2 cellular contexts compared by ENCODE assay signal in the genomic region with DNA sequence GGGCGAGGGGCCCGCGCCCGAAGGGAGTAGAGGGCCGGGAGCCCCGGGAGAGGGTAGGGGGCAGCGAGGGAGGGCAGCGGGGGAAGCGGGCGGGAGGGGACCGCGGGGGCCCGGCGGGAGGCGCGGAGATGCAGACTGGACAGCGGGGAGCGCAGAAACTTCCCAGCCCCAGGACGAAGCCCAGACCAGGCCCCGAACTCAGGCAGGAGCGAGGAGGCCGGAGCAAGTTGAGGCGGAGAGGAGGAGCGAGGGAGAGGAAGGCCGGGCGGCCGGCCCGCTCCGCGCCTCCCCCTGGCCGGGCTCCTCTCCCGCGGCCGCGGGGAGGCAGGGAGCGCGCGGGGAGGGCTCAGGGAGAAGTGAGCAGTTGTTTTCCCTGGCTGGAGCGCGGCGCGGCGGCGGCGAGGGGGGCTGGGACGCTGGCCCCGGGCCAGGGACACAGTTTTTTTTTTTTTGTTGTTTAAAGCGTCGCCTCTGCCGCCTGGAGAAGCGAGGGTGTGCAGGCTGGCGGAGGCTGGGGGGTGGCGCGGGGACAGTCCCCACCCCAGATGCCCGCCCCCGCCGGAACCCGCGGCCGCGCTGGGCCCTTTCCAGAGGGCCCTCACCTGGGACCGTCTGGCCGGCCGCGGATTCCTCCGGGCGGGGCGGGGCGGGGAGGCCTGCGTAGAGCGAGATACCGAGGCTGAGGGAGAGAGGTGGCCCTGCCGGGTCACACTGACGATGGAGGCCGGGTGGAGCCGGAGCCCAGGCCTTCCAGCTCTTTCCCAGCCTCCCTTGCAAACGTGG.
TF ChIP-seq lines count a peak whose summit lies in the region.

TSS of gene LTBP3 (minus strand) at position 358 of the 783 bp plus-strand sequence. CDS start 400 bp downstream, outside the sequence.

TF ChIP-seq in WTC11, 78 proteins besides CTCF, POLR2A, EP300 and RAD21:
- TF ChIP-seq PREB (CRISPR knock-in tag; IDR thresholded peaks at IDR 0.05; ENCODE audit: borderline replicate concordance) (no peak), ZNF138 (CRISPR knock-in tag; conservative IDR thresholded peaks at IDR 0.05) (no peak), HMGXB4 (CRISPR knock-in tag; IDR thresholded peaks at IDR 0.05) (peak; percentile 69; the same call in 1 of the 2 replicates), SMAD3 (CRISPR knock-in tag; IDR thresholded peaks at IDR 0.05; ENCODE audit: borderline replicate concordance) (no peak), ZNF263 (CRISPR knock-in tag; IDR thresholded peaks at IDR 0.05; ENCODE audit: low read depth) (0 out of 2 replicates have a peak, but pooled peaks have one; percentile 23)

TF ChIP-seq in HepG2, 621 proteins besides CTCF, POLR2A, EP300 and RAD21 (continued from another document and continues in another):
- TF ChIP-seq NONO (IDR thresholded peaks at IDR 0.05), result no peak
- 0 out of 2 replicates have a peak, but pooled peaks have one; percentile 9 for TF ChIP-seq NONO (CRISPR knock-in tag; conservative IDR thresholded peaks at IDR 0.05)
- peak; percentile 57 for TF ChIP-seq RBM39 (IDR thresholded peaks at IDR 0.05; ENCODE audit: low read depth, low read length, poor library complexity, severe bottlenecking)
- TF ChIP-seq FOSL2 (CRISPR knock-in tag; IDR thresholded peaks at IDR 0.05), result 0 out of 2 replicates have a peak, but pooled peaks have one; percentile 1
- TF ChIP-seq SAP130 (CRISPR knock-in tag; IDR thresholded peaks at IDR 0.05; ENCODE audit: low read depth), result peak; percentile 36; the same call in 1 of the 2 replicates
- peak; percentile 16; the same call in 1 of the 2 replicates for TF ChIP-seq BCL6 (CRISPR knock-in tag; IDR thresholded peaks at IDR 0.05)
- TF ChIP-seq POLR2G (IDR thresholded peaks at IDR 0.05; ENCODE audit: low read depth, low read length), result peak; percentile 25; the same call in 1 of the 2 replicates
- peak; percentile 53 for TF ChIP-seq AGO2 (optimal IDR thresholded peaks at IDR 0.05; ENCODE audit: low read depth, low read length)
- TF ChIP-seq, protein P1, sequence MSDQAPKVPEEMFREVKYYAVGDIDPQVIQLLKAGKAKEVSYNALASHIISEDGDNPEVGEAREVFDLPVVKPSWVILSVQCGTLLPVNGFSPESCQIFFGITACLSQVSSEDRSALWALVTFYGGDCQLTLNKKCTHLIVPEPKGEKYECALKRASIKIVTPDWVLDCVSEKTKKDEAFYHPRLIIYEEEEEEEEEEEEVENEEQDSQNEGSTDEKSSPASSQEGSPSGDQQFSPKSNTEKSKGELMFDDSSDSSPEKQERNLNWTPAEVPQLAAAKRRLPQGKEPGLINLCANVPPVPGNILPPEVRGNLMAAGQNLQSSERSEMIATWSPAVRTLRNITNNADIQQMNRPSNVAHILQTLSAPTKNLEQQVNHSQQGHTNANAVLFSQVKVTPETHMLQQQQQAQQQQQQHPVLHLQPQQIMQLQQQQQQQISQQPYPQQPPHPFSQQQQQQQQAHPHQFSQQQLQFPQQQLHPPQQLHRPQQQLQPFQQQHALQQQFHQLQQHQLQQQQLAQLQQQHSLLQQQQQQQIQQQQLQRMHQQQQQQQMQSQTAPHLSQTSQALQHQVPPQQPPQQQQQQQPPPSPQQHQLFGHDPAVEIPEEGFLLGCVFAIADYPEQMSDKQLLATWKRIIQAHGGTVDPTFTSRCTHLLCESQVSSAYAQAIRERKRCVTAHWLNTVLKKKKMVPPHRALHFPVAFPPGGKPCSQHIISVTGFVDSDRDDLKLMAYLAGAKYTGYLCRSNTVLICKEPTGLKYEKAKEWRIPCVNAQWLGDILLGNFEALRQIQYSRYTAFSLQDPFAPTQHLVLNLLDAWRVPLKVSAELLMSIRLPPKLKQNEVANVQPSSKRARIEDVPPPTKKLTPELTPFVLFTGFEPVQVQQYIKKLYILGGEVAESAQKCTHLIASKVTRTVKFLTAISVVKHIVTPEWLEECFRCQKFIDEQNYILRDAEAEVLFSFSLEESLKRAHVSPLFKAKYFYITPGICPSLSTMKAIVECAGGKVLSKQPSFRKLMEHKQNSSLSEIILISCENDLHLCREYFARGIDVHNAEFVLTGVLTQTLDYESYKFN (CRISPR knock-in tag; conservative IDR thresholded peaks at IDR 0.05), result no peak
- 0 out of 2 replicates have a peak, but pooled peaks have one; percentile 6 for TF ChIP-seq HOXA3 (CRISPR knock-in tag; IDR thresholded peaks at IDR 0.05)
- TF ChIP-seq ZNF121 (CRISPR knock-in tag; IDR thresholded peaks at IDR 0.05), result peak; percentile 82
- no peak for TF ChIP-seq PBX3 (CRISPR knock-in tag; IDR thresholded peaks at IDR 0.05; ENCODE audit: borderline replicate concordance)
- TF ChIP-seq, protein P2, sequence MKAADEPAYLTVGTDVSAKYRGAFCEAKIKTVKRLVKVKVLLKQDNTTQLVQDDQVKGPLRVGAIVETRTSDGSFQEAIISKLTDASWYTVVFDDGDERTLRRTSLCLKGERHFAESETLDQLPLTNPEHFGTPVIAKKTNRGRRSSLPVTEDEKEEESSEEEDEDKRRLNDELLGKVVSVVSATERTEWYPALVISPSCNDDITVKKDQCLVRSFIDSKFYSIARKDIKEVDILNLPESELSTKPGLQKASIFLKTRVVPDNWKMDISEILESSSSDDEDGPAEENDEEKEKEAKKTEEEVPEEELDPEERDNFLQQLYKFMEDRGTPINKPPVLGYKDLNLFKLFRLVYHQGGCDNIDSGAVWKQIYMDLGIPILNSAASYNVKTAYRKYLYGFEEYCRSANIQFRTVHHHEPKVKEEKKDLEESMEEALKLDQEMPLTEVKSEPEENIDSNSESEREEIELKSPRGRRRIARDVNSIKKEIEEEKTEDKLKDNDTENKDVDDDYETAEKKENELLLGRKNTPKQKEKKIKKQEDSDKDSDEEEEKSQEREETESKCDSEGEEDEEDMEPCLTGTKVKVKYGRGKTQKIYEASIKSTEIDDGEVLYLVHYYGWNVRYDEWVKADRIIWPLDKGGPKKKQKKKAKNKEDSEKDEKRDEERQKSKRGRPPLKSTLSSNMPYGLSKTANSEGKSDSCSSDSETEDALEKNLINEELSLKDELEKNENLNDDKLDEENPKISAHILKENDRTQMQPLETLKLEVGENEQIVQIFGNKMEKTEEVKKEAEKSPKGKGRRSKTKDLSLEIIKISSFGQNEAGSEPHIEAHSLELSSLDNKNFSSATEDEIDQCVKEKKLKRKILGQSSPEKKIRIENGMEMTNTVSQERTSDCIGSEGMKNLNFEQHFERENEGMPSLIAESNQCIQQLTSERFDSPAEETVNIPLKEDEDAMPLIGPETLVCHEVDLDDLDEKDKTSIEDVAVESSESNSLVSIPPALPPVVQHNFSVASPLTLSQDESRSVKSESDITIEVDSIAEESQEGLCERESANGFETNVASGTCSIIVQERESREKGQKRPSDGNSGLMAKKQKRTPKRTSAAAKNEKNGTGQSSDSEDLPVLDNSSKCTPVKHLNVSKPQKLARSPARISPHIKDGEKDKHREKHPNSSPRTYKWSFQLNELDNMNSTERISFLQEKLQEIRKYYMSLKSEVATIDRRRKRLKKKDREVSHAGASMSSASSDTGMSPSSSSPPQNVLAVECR (CRISPR knock-in tag; IDR thresholded peaks at IDR 0.05; ENCODE audit: borderline replicate concordance), result peak; percentile 43; the same call in 1 of the 2 replicates
- peak; percentile 53; the same call in 1 of the 2 replicates for TF ChIP-seq ZBTB7B (CRISPR knock-in tag; IDR thresholded peaks at IDR 0.05)
- TF ChIP-seq PHF20 (CRISPR knock-in tag; IDR thresholded peaks at IDR 0.05), result no peak
- TF ChIP-seq ZXDC (CRISPR knock-in tag; IDR thresholded peaks at IDR 0.05), result no peak
- TF ChIP-seq FOXP1 (IDR thresholded peaks at IDR 0.05), result no peak
- 0 out of 2 replicates have a peak, but pooled peaks have one; percentile 4 for TF ChIP-seq FOXP1 (CRISPR knock-in tag; IDR thresholded peaks at IDR 0.05)
- peak; percentile 27; the same call in 1 of the 2 replicates for TF ChIP-seq TFDP1 (CRISPR knock-in tag; IDR thresholded peaks at IDR 0.05; ENCODE audit: borderline replicate concordance)
- TF ChIP-seq ZBTB25 (CRISPR knock-in tag; IDR thresholded peaks at IDR 0.05), result 0 out of 2 replicates have a peak, but pooled peaks have one; percentile 33
- no peak for TF ChIP-seq MIXL1 (CRISPR knock-in tag; IDR thresholded peaks at IDR 0.05)
- no peak for TF ChIP-seq STAG1 (CRISPR knock-in tag; IDR thresholded peaks at IDR 0.05)
- TF ChIP-seq ZSCAN20 (CRISPR knock-in tag; IDR thresholded peaks at IDR 0.05; ENCODE audit: borderline replicate concordance), result 0 out of 2 replicates have a peak, but pooled peaks have one; percentile 32
- TF ChIP-seq MAZ (IDR thresholded peaks at IDR 0.05; ENCODE audit: borderline replicate concordance, low read depth, low read length), result peak; percentile 84
- no peak for TF ChIP-seq MAZ (CRISPR knock-in tag; IDR thresholded peaks at IDR 0.05; ENCODE audit: low read depth)
- peak; percentile 26 for TF ChIP-seq TAF1 (CRISPR knock-in tag; IDR thresholded peaks at IDR 0.05)
- peak; percentile 58 for TF ChIP-seq HNRNPK (IDR thresholded peaks at IDR 0.05; ENCODE audit: low read depth, low read length, poor library complexity, severe bottlenecking)
- peak; percentile 19; the same call in 1 of the 2 replicates for TF ChIP-seq MEIS2 (CRISPR knock-in tag; IDR thresholded peaks at IDR 0.05)
- TF ChIP-seq ZNF263 (CRISPR knock-in tag; IDR thresholded peaks at IDR 0.05), result 0 out of 2 replicates have a peak, but pooled peaks have one; percentile 15
- TF ChIP-seq THAP9 (CRISPR knock-in tag; IDR thresholded peaks at IDR 0.05; ENCODE audit: borderline replicate concordance), result peak; percentile 33; the same call in 1 of the 2 replicates
- TF ChIP-seq PHF8 (CRISPR knock-in tag; IDR thresholded peaks at IDR 0.05), result 0 out of 2 replicates have a peak, but pooled peaks have one; percentile 45
